In the genomic region with DNA sequence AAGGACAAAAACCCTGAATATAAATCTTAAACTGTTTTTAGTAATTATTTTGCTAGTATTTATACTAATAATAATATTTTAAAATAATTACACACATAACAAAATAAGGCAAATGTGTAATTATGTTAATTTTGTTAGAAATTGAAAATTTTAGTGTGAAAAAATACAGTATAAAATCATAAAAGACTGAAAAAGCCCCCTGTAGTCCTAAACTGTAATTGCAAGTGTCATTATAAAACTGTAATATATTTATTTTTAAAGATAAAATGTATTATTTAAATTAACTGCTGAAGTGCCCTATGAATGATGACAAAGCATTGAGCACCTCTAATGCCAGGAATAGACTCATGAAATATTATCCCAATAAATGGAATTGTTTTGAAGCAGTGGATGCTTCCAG, we compare ENCODE assay signal across 19 cellular contexts.
"Had no signal": no experiment of that assay in that cellular context is flagged by ENCODE, and none has a peak within 500 bp of the region (broad histone marks: within the 10 kb centered on the region; RNA-seq: fewer than 3 reads in every experiment).

No MANE protein-coding gene starts in this region.

- DNase-seq: activated CD4-positive, alpha-beta T cell treated with anti-CD3 and anti-CD28 coated beads for 1 hour; activated CD4-positive, alpha-beta T cell treated with anti-CD3 and anti-CD28 coated beads, Interleukin-2, amount 50 U/mL, for 48 hours; activated effector memory CD4-positive, alpha-beta T cell treated with anti-CD3 and anti-CD28 coated beads, Interleukin-2, amount 50 U/mL, for 16 hours; activated T-cell treated with anti-CD3 and anti-CD28 coated beads, Interleukin-2, amount 50 U/mL, for 48 hours; adrenal gland; caudate nucleus; cortex of kidney; effector memory CD4-positive, alpha-beta T cell; erythroblast; left colon; lower lobe of right lung; spleen; stimulated activated CD4-positive, alpha-beta T cell treated with anti-CD3 and anti-CD28 coated beads, Interleukin-1b, Interleukin-23, amount 100 ng/mL, for 48 hours; stimulated activated naive CD8-positive, alpha-beta T cell treated with anti-CD3 and anti-CD28 coated beads, Interleukin-15, amount 100 ng/mL, for 72 hours; T-helper 1 cell; T1000 had no signal

- H3K27ac ChIP-seq: adrenal gland, gastroesophageal sphincter, lower lobe of right lung, neural progenitor cell, spleen had no signal

- H3K9ac ChIP-seq: neural progenitor cell had no signal

- H3K4me2 ChIP-seq: neural progenitor cell had no signal

- H3K4me1 Mint-ChIP-seq: neural progenitor cell; stimulated activated naive CD8-positive, alpha-beta T cell treated with anti-CD3 and anti-CD28 coated beads, Interleukin-15, amount 100 ng/mL, for 72 hours had no signal

- H3K4me3 ChIP-seq: adrenal gland, gastroesophageal sphincter, lower lobe of right lung, neural progenitor cell, spleen had no signal

- H2AFZ ChIP-seq: neural progenitor cell had no signal

- H3K9me3 Mint-ChIP-seq: activated naive CD4-positive, alpha-beta T cell treated with anti-CD3 and anti-CD28 coated beads, Interleukin-2, amount 50 U/mL, for 24 hours; neural progenitor cell; stimulated activated naive CD8-positive, alpha-beta T cell treated with anti-CD3 and anti-CD28 coated beads, Interleukin-15, amount 100 ng/mL, for 72 hours had no signal

- H3K36me3 ChIP-seq: adrenal gland, gastroesophageal sphincter, lower lobe of right lung, neural progenitor cell, spleen had no signal

- H3K9me3 ChIP-seq: adrenal gland, gastroesophageal sphincter, lower lobe of right lung had no signal

- H3K4me3 Mint-ChIP-seq: activated naive CD4-positive, alpha-beta T cell treated with anti-CD3 and anti-CD28 coated beads, Interleukin-2, amount 50 U/mL, for 24 hours; neural progenitor cell; stimulated activated naive CD8-positive, alpha-beta T cell treated with anti-CD3 and anti-CD28 coated beads, Interleukin-15, amount 100 ng/mL, for 72 hours had no signal

- H3K4me1 ChIP-seq: adrenal gland, gastroesophageal sphincter, lower lobe of right lung, neural progenitor cell, spleen had no signal

- H3K36me3 Mint-ChIP-seq: activated naive CD4-positive, alpha-beta T cell treated with anti-CD3 and anti-CD28 coated beads, Interleukin-2, amount 50 U/mL, for 24 hours; neural progenitor cell had no signal

- H3K27me3 Mint-ChIP-seq: activated naive CD4-positive, alpha-beta T cell treated with anti-CD3 and anti-CD28 coated beads, Interleukin-2, amount 50 U/mL, for 24 hours; stimulated activated naive CD8-positive, alpha-beta T cell treated with anti-CD3 and anti-CD28 coated beads, Interleukin-15, amount 100 ng/mL, for 72 hours had no signal

- H3K27ac Mint-ChIP-seq: activated naive CD4-positive, alpha-beta T cell treated with anti-CD3 and anti-CD28 coated beads, Interleukin-2, amount 50 U/mL, for 24 hours; neural progenitor cell; stimulated activated naive CD8-positive, alpha-beta T cell treated with anti-CD3 and anti-CD28 coated beads, Interleukin-15, amount 100 ng/mL, for 72 hours had no signal

- H3K27me3 ChIP-seq: adrenal gland, gastroesophageal sphincter, neural progenitor cell, spleen had no signal
